ENCODE assay signal across 24 cellular contexts in genomic region chr12:3398196-3398789, GRCh38.
DNase-seq lines count a peak whose midpoint lies in the region; ATAC-seq, FAIRE-seq and TF ChIP-seq lines count a peak whose summit lies in the region.
"Had no signal": no experiment of that assay in that cellular context is flagged by ENCODE, and none has a peak within 500 bp of the region (broad histone marks: within the 10 kb centered on the region; RNA-seq: fewer than 3 reads in every experiment).

No MANE protein-coding gene starts in this region.

- no peaks in the 10 kb centered on the region for H3K36me3 Mint-ChIP-seq in mesothelial cell of epicardium

- intact Hi-C loops in prostate gland (cut with DNase I) = no loop called here

- no peaks in the 10 kb centered on the region for H3K4me1 ChIP-seq in HUES48 (ENCODE audit: control insufficient read depth, insufficient read depth, low read length)
- H3K4me1 ChIP-seq in prostate gland (replicated peaks) = no peaks in the 10 kb centered on the region
- H3K4me1 ChIP-seq: gastrocnemius medialis, SJSA1 had no signal

- no peak overlapping the region for H3K27ac ChIP-seq in HUES48 (ENCODE audit: low read depth, low read length)
- H3K27ac ChIP-seq in prostate gland = no peak overlapping the region
- H3K27ac ChIP-seq: gastrocnemius medialis, KMS-11, SJSA1 had no signal

- H3K27me3 ChIP-seq in HUES48 (ENCODE audit: control insufficient read depth, insufficient read depth, low read length) = 0 out of 2 replicates have a peak, but pooled peaks cover 7% of the 10 kb centered on the region
- H3K27me3 ChIP-seq in prostate gland (replicated peaks; ENCODE audit: insufficient read depth) = no peaks in the 10 kb centered on the region
- H3K27me3 ChIP-seq: SJSA1 had no signal

- H3K36me3 ChIP-seq in HUES48 (ENCODE audit: control insufficient read depth, insufficient read depth, low read length) (no peaks in the 10 kb centered on the region), prostate gland (no peaks in the 10 kb centered on the region)
- H3K36me3 ChIP-seq: gastrocnemius medialis, SJSA1 had no signal

- 84% methylated on average over 6 of the region's 6 CpGs for WGBS in prostate gland

- TF ChIP-seq CTCF in epithelial cell of esophagus (IDR thresholded peaks at IDR 0.05; ENCODE audit: insufficient read depth, low read depth, low read length, missing control alignments) = no peak
- no peak for TF ChIP-seq CTCF in mesothelial cell of epicardium (IDR thresholded peaks at IDR 0.05; ENCODE audit: unreplicated experiment)
- no peak for TF ChIP-seq CTCF in prostate gland (IDR thresholded peaks at IDR 0.05)

- peaks cover 22% of the 10 kb centered on the region for H3K27me3 Mint-ChIP-seq in mesothelial cell of epicardium (ENCODE audit: low read depth)

- H3K9ac ChIP-seq in HUES48 (ENCODE audit: low read depth, low read length) = no peak overlapping the region
- H3K9ac ChIP-seq: KMS-11 had no signal

- FAIRE-seq in urothelium cell line (lab: Jason Lieb, UNC) = no peak
- FAIRE-seq: colon, G401.6, H54, keratinocyte had no signal

- H3K9me3 Mint-ChIP-seq in mesothelial cell of epicardium = peaks cover 30% of the 10 kb centered on the region

- peaks cover 11% of the 10 kb centered on the region; the same call in 1 of the 2 replicates for H3K9me3 ChIP-seq in HUES48 (ENCODE audit: control insufficient read depth, insufficient read depth, low read length)
- no peaks in the 10 kb centered on the region for H3K9me3 ChIP-seq in prostate gland
- H3K9me3 ChIP-seq: gastrocnemius medialis, SJSA1 had no signal

- DNase-seq in DMS53 treated with DMSO at 0.1 percent for 48 hours (lab: John Stamatoyannopoulos, UW; ENCODE audit: unreplicated experiment) = peak; percentile 98
- peak; percentile 22 for DNase-seq in epithelial cell of esophagus (ENCODE audit: low read depth)
- no peak for DNase-seq in mesothelial cell of epicardium (ENCODE audit: low spot score in 2 of 2, unreplicated experiment in 2 of 2)
- no peak for DNase-seq in urothelium cell line (ENCODE audit: low spot score)
- no peak for DNase-seq in medulla oblongata (ENCODE audit: extremely low spot score)
- no peak for DNase-seq in prostate gland (ENCODE audit: low spot score)
- DNase-seq: activated naive CD4-positive, alpha-beta T cell; aorta; COR-L47; gastrocnemius medialis; NCI-H1048; NCI-H2107; NCI-H526 treated with DMSO at 0.1 percent for 48 hours; OCI-M1; stimulated activated CD4-positive, alpha-beta T cell treated with anti-CD3 and anti-CD28 coated beads, Interleukin-2, amount 100 ng/mL, for 48 hours; T-helper 9 cell had no signal

- H3K4me3 Mint-ChIP-seq in mesothelial cell of epicardium = peak overlapping the region; percentile 56

- no peak for ATAC-seq in GM21447 (IDR thresholded peaks at IDR 0.05; ENCODE audit: unreplicated experiment)
- ATAC-seq: gastrocnemius medialis had no signal

- no peak overlapping the region for H3K27ac Mint-ChIP-seq in mesothelial cell of epicardium

- no peak for TF ChIP-seq POLR2A in prostate gland (IDR thresholded peaks at IDR 0.05)

- peak overlapping the region; percentile 58 for H3K4me3 ChIP-seq in HUES48 (ENCODE audit: low read depth, low read length)
- no peak overlapping the region for H3K4me3 ChIP-seq in epithelial cell of esophagus (ENCODE audit: low read length)
- H3K4me3 ChIP-seq in prostate gland = no peak overlapping the region
- H3K4me3 ChIP-seq: gastrocnemius medialis, SJSA1 had no signal

- H3K4me1 Mint-ChIP-seq in mesothelial cell of epicardium = no peaks in the 10 kb centered on the region

Comparison
In these comparisons a context has a peak if more than half of its experiments do, and no peak if none do; other contexts are left out.
1. DNase-seq: peak in DMS53 treated with DMSO at 0.1 percent for 48 hours (single experiment) and epithelial cell of esophagus (single experiment); none in mesothelial cell of epicardium (0 of 2), urothelium cell line (single experiment), medulla oblongata (single experiment) and prostate gland (single experiment).